Comparison of ENCODE assay signal across 1 cellular context in the genomic region with DNA sequence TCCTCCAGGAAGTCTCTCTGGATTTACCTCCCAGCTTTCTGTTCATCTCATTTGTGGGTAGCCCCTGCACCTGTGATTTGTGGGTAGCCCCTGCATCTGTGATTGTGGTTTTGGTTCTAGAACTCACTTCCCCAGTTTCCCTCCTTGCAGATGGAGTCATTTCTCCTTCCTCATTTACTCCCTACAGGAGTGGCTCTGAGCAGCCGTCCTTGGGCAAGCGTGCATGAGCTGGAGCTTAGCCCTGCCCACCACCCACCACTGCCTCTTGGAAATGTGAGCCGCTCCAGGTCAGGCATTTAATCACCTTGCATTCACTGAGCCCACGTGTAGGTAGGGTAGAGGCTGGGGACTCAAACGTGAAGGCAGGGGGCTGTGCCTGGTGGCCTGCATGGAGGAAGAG.
TF ChIP-seq lines count a peak whose summit lies in the region.

No MANE protein-coding gene starts in this region.

TF ChIP-seq in IMR-90, 13 proteins besides CTCF, POLR2A, EP300 and RAD21 (continued from another document):
- TF ChIP-seq NFE2L2 (IDR thresholded peaks at IDR 0.05; ENCODE audit: low read depth, low read length), result no peak
- no peak for TF ChIP-seq MAFK (IDR thresholded peaks at IDR 0.05; ENCODE audit: low read depth, low read length)
- no peak for TF ChIP-seq CEBPB (IDR thresholded peaks at IDR 0.05; ENCODE audit: low read depth, low read length)
- TF ChIP-seq, protein P1, sequence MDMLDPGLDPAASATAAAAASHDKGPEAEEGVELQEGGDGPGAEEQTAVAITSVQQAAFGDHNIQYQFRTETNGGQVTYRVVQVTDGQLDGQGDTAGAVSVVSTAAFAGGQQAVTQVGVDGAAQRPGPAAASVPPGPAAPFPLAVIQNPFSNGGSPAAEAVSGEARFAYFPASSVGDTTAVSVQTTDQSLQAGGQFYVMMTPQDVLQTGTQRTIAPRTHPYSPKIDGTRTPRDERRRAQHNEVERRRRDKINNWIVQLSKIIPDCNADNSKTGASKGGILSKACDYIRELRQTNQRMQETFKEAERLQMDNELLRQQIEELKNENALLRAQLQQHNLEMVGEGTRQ (IDR thresholded peaks at IDR 0.05; ENCODE audit: low read depth, low read length), result no peak
- no peak for TF ChIP-seq RCOR1 (IDR thresholded peaks at IDR 0.05; ENCODE audit: insufficient replicate concordance, low read length)
- TF ChIP-seq SMC3 (IDR thresholded peaks at IDR 0.05; ENCODE audit: low read depth, low read length), result no peak
